In the genomic region with DNA sequence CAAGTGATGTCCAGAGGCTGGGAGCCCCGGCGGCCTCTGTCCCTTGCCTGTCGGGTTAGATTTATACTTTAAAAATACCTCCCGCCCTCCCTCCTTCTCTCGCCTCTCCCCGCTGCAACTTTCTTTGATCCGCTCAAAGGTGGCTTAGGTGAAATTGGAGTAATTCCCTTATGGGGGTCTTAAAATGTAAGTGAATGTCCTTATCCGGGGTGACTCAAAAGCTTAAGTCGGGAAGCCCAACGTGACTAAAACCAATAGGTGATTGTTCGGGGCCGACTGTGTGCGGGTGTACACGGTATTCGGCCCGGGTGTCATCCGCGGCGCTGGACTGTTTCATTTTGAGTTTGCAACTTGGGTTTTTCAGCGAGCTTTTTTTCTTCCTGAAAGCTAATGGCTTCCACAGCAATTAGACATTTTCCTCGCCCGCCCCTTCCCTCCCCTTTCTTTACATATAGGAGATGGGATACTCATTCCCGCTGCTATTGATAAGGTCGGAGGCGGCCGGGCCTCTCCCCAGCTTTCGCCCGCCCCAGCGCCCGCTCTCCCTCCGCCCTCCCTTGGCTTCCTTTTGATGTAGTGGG, we compare ENCODE assay signal across 8 cellular contexts. TPM values are rescaled to one million over a fixed set of nuclear protein-coding genes. Genes with fewer than 3 reads are reported as not detected.
DNase-seq lines count a peak whose midpoint lies in the region; ATAC-seq and TF ChIP-seq lines count a peak whose summit lies in the region.

No MANE protein-coding gene starts in this region.

- no peaks in the 10 kb centered on the region for H4K20me1 ChIP-seq in PC-3 (ENCODE audit: low read length)

- H3K4me3 ChIP-seq in PC-3 (ENCODE audit: low read length) = no peak overlapping the region

- no peaks in the 10 kb centered on the region for H3K9me3 ChIP-seq in PC-3 (ENCODE audit: low read length)

- ATAC-seq in GM18867 (IDR thresholded peaks at IDR 0.05; ENCODE audit: unreplicated experiment) (peak; percentile 25), HG03442 (IDR thresholded peaks at IDR 0.05; ENCODE audit: unreplicated experiment) (peak; percentile 12), PC-3 (no peak)

- CTCF ChIA-PET in PC-3 (lab: Charles Lee) = no interaction called here

- peaks cover 32% of the 10 kb centered on the region for H3K27me3 ChIP-seq in layer of hippocampus (ENCODE audit: control insufficient read depth, insufficient read depth, low read length)
- peaks cover 87% of the 10 kb centered on the region for H3K27me3 ChIP-seq in PC-3 (ENCODE audit: low read length)

- H3K9me3 Mint-ChIP-seq in activated naive CD8-positive, alpha-beta T cell (ENCODE audit: low read depth) = no peaks in the 10 kb centered on the region
- H3K9me3 Mint-ChIP-seq in stimulated activated naive CD8-positive, alpha-beta T cell treated with anti-CD3 and anti-CD28 coated beads, Interleukin-15, Interleukin-2, amounts not matched to agents 100 ng/mL and 50 ng/mL, for 24 hours = no peaks in the 10 kb centered on the region

- H3K4me2 ChIP-seq in PC-3 (ENCODE audit: low read length) = no peak overlapping the region

- no peaks in the 10 kb centered on the region for H3K4me1 ChIP-seq in PC-3 (ENCODE audit: insufficient read depth, low read length)

- DNase-seq in 8988T (peak; percentile 52), PC-3 (no peak), NCI-H510A treated with DMSO at 0.1 percent for 48 hours (lab: John Stamatoyannopoulos, UW) (no peak)

- no peak for TF ChIP-seq CTCF in PC-3 (conservative IDR thresholded peaks at IDR 0.05; ENCODE audit: low read depth, low read length)

- peak overlapping the region; percentile 98 for H3K4me3 Mint-ChIP-seq in activated naive CD8-positive, alpha-beta T cell
- H3K4me3 Mint-ChIP-seq in stimulated activated naive CD8-positive, alpha-beta T cell treated with anti-CD3 and anti-CD28 coated beads, Interleukin-15, Interleukin-2, amounts not matched to agents 100 ng/mL and 50 ng/mL, for 24 hours = peak overlapping the region; percentile 94

- no TSS peak for BruUV-seq in PC-3 (replicated peaks; lab: Mats Ljungman, UMichigan)

- POLR2A ChIA-PET in PC-3 (lab: Charles Lee; ENCODE audit: unreplicated experiment) = no interaction called here

- no peaks in the 10 kb centered on the region for H3K27me3 Mint-ChIP-seq in activated naive CD8-positive, alpha-beta T cell
- no peaks in the 10 kb centered on the region for H3K27me3 Mint-ChIP-seq in stimulated activated naive CD8-positive, alpha-beta T cell treated with anti-CD3 and anti-CD28 coated beads, Interleukin-15, Interleukin-2, amounts not matched to agents 100 ng/mL and 50 ng/mL, for 24 hours

- peaks cover 7% of the 10 kb centered on the region for H3K36me3 Mint-ChIP-seq in activated naive CD8-positive, alpha-beta T cell
- peaks cover 20% of the 10 kb centered on the region for H3K36me3 Mint-ChIP-seq in stimulated activated naive CD8-positive, alpha-beta T cell treated with anti-CD3 and anti-CD28 coated beads, Interleukin-15, Interleukin-2, amounts not matched to agents 100 ng/mL and 50 ng/mL, for 24 hours (ENCODE audit: low read depth)

- H3K79me2 ChIP-seq in PC-3 (ENCODE audit: low read length) = no peaks in the 10 kb centered on the region

- peaks cover 30% of the 10 kb centered on the region for H3K4me1 Mint-ChIP-seq in activated naive CD8-positive, alpha-beta T cell (ENCODE audit: low read depth)
- H3K4me1 Mint-ChIP-seq in stimulated activated naive CD8-positive, alpha-beta T cell treated with anti-CD3 and anti-CD28 coated beads, Interleukin-15, Interleukin-2, amounts not matched to agents 100 ng/mL and 50 ng/mL, for 24 hours (ENCODE audit: low read depth) = peaks cover 41% of the 10 kb centered on the region

- H3K27ac ChIP-seq in layer of hippocampus (ENCODE audit: low read depth, low read length) (peak overlapping the region; percentile 38), PC-3 (ENCODE audit: low read length) (no peak overlapping the region)

- no peak overlapping the region for H2AFZ ChIP-seq in PC-3 (ENCODE audit: low read length)

- no peaks in the 10 kb centered on the region for H3K9me2 ChIP-seq in PC-3 (replicated peaks; ENCODE audit: low read length)

- peak overlapping the region; percentile 99 for H3K27ac Mint-ChIP-seq in activated naive CD8-positive, alpha-beta T cell
- peak overlapping the region; percentile 100 for H3K27ac Mint-ChIP-seq in stimulated activated naive CD8-positive, alpha-beta T cell treated with anti-CD3 and anti-CD28 coated beads, Interleukin-15, Interleukin-2, amounts not matched to agents 100 ng/mL and 50 ng/mL, for 24 hours

- H3K9ac ChIP-seq in PC-3 (ENCODE audit: low read length) = no peak overlapping the region

- no peaks in the 10 kb centered on the region for H3K36me3 ChIP-seq in PC-3 (ENCODE audit: low read depth, low read length)

- intact Hi-C loops in PC-3 (cut with micrococcal nuclease) = no loop called here

- no peaks in the 10 kb centered on the region for H3F3A ChIP-seq in PC-3 (ENCODE audit: low read length, unreplicated experiment)

RNA-seq across cellular contexts. Expression of gene CCND2, which starts 2.0 kb away (rescaled TPM):
- total RNA-seq in PC-3 (2014; rRNA removed) = not detected in 2 replicates

RNA-seq across cellular contexts. Expression of gene TIGAR, which starts 49.5 kb away (rescaled TPM):
- total RNA-seq in PC-3 (2014; rRNA removed) = 3.7 and 4.6 TPM in 2 replicates
